1 cellular context compared by ENCODE assay signal in genomic region chr10:59808896-59809643, GRCh38.
TF ChIP-seq lines count a peak whose summit lies in the region.

No MANE protein-coding gene starts in this region.

TF ChIP-seq in GM12878, 131 proteins besides CTCF, POLR2A, EP300 and RAD21:
- no peak for TF ChIP-seq USF2 (IDR thresholded peaks at IDR 0.05; ENCODE audit: borderline replicate concordance, low read depth, low read length)
- TF ChIP-seq RCOR1 (conservative IDR thresholded peaks at IDR 0.05; ENCODE audit: low read depth, low read length), result no peak
- TF ChIP-seq SMC3 (IDR thresholded peaks at IDR 0.05; ENCODE audit: borderline replicate concordance, low read length), result peak; percentile 74
- TF ChIP-seq RFX5 (IDR thresholded peaks at IDR 0.05; ENCODE audit: low read depth, low read length), result no peak
- no peak for TF ChIP-seq NR2F1 (conservative IDR thresholded peaks at IDR 0.05)
- TF ChIP-seq RUNX3 (IDR thresholded peaks at IDR 0.05; ENCODE audit: low read length), result no peak
- no peak for TF ChIP-seq SMARCA5 (IDR thresholded peaks at IDR 0.05)
- no peak for TF ChIP-seq HDAC2 (IDR thresholded peaks at IDR 0.05)
- no peak for TF ChIP-seq ZBTB40 (IDR thresholded peaks at IDR 0.05; ENCODE audit: borderline replicate concordance)
- no peak for TF ChIP-seq SMAD5 (IDR thresholded peaks at IDR 0.05; ENCODE audit: low read depth)
- no peak for TF ChIP-seq TCF3 (IDR thresholded peaks at IDR 0.05; ENCODE audit: borderline replicate concordance, insufficient read depth, low read depth, low read length)
- no peak for TF ChIP-seq HSF1 (IDR thresholded peaks at IDR 0.05; ENCODE audit: low read depth, low read length)
- TF ChIP-seq MEF2B (IDR thresholded peaks at IDR 0.05; ENCODE audit: partially characterized antibody, poor library complexity, severe bottlenecking), result no peak
- no peak for TF ChIP-seq ATF7 (IDR thresholded peaks at IDR 0.05; ENCODE audit: low read depth)
- peak; percentile 55; the same call in 1 of the 2 replicates for TF ChIP-seq YY1 (IDR thresholded peaks at IDR 0.05; ENCODE audit: low read depth, low read length)
- TF ChIP-seq USF1 (IDR thresholded peaks at IDR 0.05; ENCODE audit: borderline replicate concordance, extremely low read length, insufficient read depth, low read depth, low read length), result no peak
TF ChIP-seq in GM12878: peak in this region for 2.
